8 cellular contexts compared by ENCODE assay signal in the genomic region with DNA sequence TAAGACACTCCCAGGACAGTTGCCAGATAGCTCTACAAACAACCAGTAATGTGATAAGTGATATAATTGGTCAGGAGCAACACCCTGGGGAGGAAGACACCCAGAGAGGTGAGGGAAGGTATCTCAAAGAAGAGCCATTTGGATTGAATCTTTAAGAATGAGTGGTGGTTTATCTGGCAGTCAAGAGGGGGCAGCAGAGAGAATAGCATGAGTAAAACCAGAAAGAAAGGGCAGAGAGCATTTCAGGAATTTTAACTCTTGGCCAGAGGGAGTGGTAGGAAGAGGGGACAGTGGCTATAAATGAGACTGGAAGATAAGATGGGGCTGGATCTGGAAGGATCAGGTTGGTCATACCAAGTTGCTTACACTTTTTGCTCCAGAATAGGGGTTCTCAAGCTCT. TPM values are rescaled to one million over a fixed set of nuclear protein-coding genes. Genes with fewer than 3 reads are reported as not detected.
DNase-seq lines count a peak whose midpoint lies in the region; ATAC-seq and TF ChIP-seq lines count a peak whose summit lies in the region.

No MANE protein-coding gene starts in this region.

- no peaks in the 10 kb centered on the region for H3K9me3 ChIP-seq in CD4-positive, alpha-beta T cell (ENCODE audit: control insufficient read depth, low read length)

- in situ Hi-C loops in T47D (cut with HindIII; ENCODE audit: low pct_unique_long_range_greater_than_20kb, low sequenced_read_pairs) = no loop called here

- no peak overlapping the region for H4K5ac ChIP-seq in mesendoderm (ENCODE audit: low read length)

- TF ChIP-seq CTCF in CD4-positive, alpha-beta T cell (IDR thresholded peaks at IDR 0.05) = peak; percentile 53
- peak; percentile 55 for TF ChIP-seq CTCF in GM20000 (IDR thresholded peaks at IDR 0.05; ENCODE audit: extremely low read depth, missing control alignments)

- H2AK5ac ChIP-seq in mesendoderm (ENCODE audit: low read length) = no peak overlapping the region

- no peaks in the 10 kb centered on the region for H3K27me3 ChIP-seq in CD4-positive, alpha-beta T cell (ENCODE audit: control insufficient read depth, insufficient read depth, low read length)
- no peaks in the 10 kb centered on the region for H3K27me3 ChIP-seq in mesendoderm (ENCODE audit: insufficient read depth, low read length, poor library complexity)

- no peak overlapping the region for H3K56ac ChIP-seq in mesendoderm (ENCODE audit: low read length)

- H3K27ac ChIP-seq in CD4-positive, alpha-beta T cell (ENCODE audit: low read depth, low read length) = no peak overlapping the region
- H3K27ac ChIP-seq in mesendoderm (ENCODE audit: low read depth, low read length) = no peak overlapping the region

- H3K23ac ChIP-seq in mesendoderm (ENCODE audit: low read length) = no peak overlapping the region

- no peak for DNase-seq in CD4-positive, alpha-beta T cell
- DNase-seq in GM20000 (ENCODE audit: low spot score) = no peak
- DNase-seq in NCI-H460 (ENCODE audit: extremely low read depth, low read depth) = peak; percentile 63
- peak; percentile 14 to 45 for DNase-seq in T47D (ENCODE audit: low read depth in 1 of 2, low spot score in 1 of 2)
- peak; percentile 89 for DNase-seq in mesendoderm
- no peak for DNase-seq in activated naive CD4-positive, alpha-beta T cell treated with anti-CD3 and anti-CD28 coated beads, Interleukin-2, amount 50 U/mL, for 16 hours
- DNase-seq in activated CD4-positive, alpha-beta T cell treated with anti-CD3 and anti-CD28 coated beads, Interleukin-2, amount 50 U/mL, for 4 hours = no peak

- H2BK15ac ChIP-seq in mesendoderm (replicated peaks; ENCODE audit: low read depth) = no peak overlapping the region

- H3K27ac Mint-ChIP-seq in CD4-positive, alpha-beta T cell = no peak overlapping the region

- H3K4me3 Mint-ChIP-seq in CD4-positive, alpha-beta T cell = no peak overlapping the region

- H3K9me3 Mint-ChIP-seq in CD4-positive, alpha-beta T cell = no peaks in the 10 kb centered on the region

- no peak overlapping the region for H3K9ac ChIP-seq in mesendoderm (ENCODE audit: low read length)

- H3K79me1 ChIP-seq in mesendoderm (ENCODE audit: low read length) = no peaks in the 10 kb centered on the region

- no peaks in the 10 kb centered on the region for H3K36me3 Mint-ChIP-seq in CD4-positive, alpha-beta T cell (ENCODE audit: low read depth)

- no peak overlapping the region for H3K4me3 ChIP-seq in mesendoderm (ENCODE audit: low read length)

- H3K4me1 ChIP-seq in mesendoderm (ENCODE audit: control insufficient read depth, low read depth, low read length) = no peaks in the 10 kb centered on the region

- no peak overlapping the region for H2BK5ac ChIP-seq in mesendoderm (ENCODE audit: low read length)

- H3K4me2 ChIP-seq in mesendoderm (ENCODE audit: low read length) = no peak overlapping the region

- no peak overlapping the region for H4K8ac ChIP-seq in mesendoderm (ENCODE audit: low read depth, low read length)

- no peak overlapping the region for H3K4ac ChIP-seq in mesendoderm (ENCODE audit: low read depth, low read length)

- POLR2A ChIA-PET in CD4-positive, alpha-beta T cell (lab: Charles Lee) = interaction anchor here (2.0 kb wide), 1 partner anchor 60 kb away, joined by 4 read pairs; the partner anchor contains the start of gene SOWAHD

- CTCF ChIA-PET in CD4-positive, alpha-beta T cell (lab: Charles Lee) = interaction anchor here (0.6 to 1.3 kb wide), 5 partner anchors 18 to 58 kb away, joined by 3 to 7 read pairs (median 4); no protein-coding TSS in a partner anchor

- no peaks in the 10 kb centered on the region for H3K79me2 ChIP-seq in mesendoderm (ENCODE audit: control insufficient read depth, insufficient read depth, low read length)

- peaks cover 6% of the 10 kb centered on the region for H3K4me1 Mint-ChIP-seq in CD4-positive, alpha-beta T cell (ENCODE audit: low read depth)

- intact Hi-C loops in CD4-positive, alpha-beta T cell (cut with DNase I, micrococcal nuclease) = loop anchor here (2.0 to 10.0 kb wide), 3 partner anchors 33 to 94 kb away; partner anchors contain the start of gene NKRF (in 1 of the 2)

- H3K18ac ChIP-seq in mesendoderm (ENCODE audit: low read length) = no peak overlapping the region

- no peak overlapping the region for H2BK120ac ChIP-seq in mesendoderm (ENCODE audit: low read depth, low read length)

- no peaks in the 10 kb centered on the region for H3K36me3 ChIP-seq in mesendoderm (ENCODE audit: control insufficient read depth, insufficient read depth, low read length)

- H3K27me3 Mint-ChIP-seq in CD4-positive, alpha-beta T cell = no peaks in the 10 kb centered on the region

- ATAC-seq in CD4-positive, alpha-beta T cell (ENCODE audit: poor library complexity) = peak; percentile 56
- ATAC-seq in HG02870 (IDR thresholded peaks at IDR 0.05; ENCODE audit: unreplicated experiment) = no peak

RNA-seq across cellular contexts. Expression of gene SEPTIN6, which starts 5.9 kb away (rescaled TPM):
- 100 to 1,000 TPM; 132 to 134 TPM for total RNA-seq in CD4-positive, alpha-beta T cell
- 7.0 and 8.9 TPM in 2 replicates for total RNA-seq in NCI-H460 (2014; rRNA removed; shearing (Covaris generic))
- 13.2 and 19.9 TPM in 2 replicates for polyA plus RNA-seq in NCI-H460 (2014; cell fraction: nucleus; rRNA removed)
- polyA plus RNA-seq in mesendoderm (2013, experiment 1 of 2) = 19.8 TPM
- polyA plus RNA-seq in mesendoderm (2013, experiment 2 of 2) = 20.8 TPM

RNA-seq across cellular contexts. Expression of gene SOWAHD, which starts 59.6 kb away (rescaled TPM):
- total RNA-seq in CD4-positive, alpha-beta T cell = under 1 TPM; 0.25 to 0.44 TPM
- total RNA-seq in NCI-H460 (2014; rRNA removed; shearing (Covaris generic)) = not detected in 2 replicates
- 0.79 TPM in 1 of 2 replicates, not detected in the other for polyA plus RNA-seq in NCI-H460 (2014; cell fraction: nucleus; rRNA removed)
- polyA plus RNA-seq in mesendoderm (2013, experiment 1 of 2) = 0.28 TPM
- polyA plus RNA-seq in mesendoderm (2013, experiment 2 of 2) = 0.20 TPM

Comparison
In these comparisons a context has a peak if more than half of its experiments do, and no peak if none do; other contexts are left out.
1. DNase-seq: peak in NCI-H460 (single experiment), T47D (2 of 2) and mesendoderm (single experiment); none in CD4-positive, alpha-beta T cell (0 of 10), GM20000 (single experiment), activated naive CD4-positive, alpha-beta T cell treated with anti-CD3 and anti-CD28 coated beads, Interleukin-2, amount 50 U/mL, for 16 hours (single experiment) and activated CD4-positive, alpha-beta T cell treated with anti-CD3 and anti-CD28 coated beads, Interleukin-2, amount 50 U/mL, for 4 hours (0 of 2).
2. RNA of gene SEPTIN6, which starts 5.9 kb away (total RNA-seq): 132 to 134 TPM in CD4-positive, alpha-beta T cell; 7.0 to 8.9 TPM in NCI-H460; every median in the first group is over 10 times any median in the second.